In the genomic region with DNA sequence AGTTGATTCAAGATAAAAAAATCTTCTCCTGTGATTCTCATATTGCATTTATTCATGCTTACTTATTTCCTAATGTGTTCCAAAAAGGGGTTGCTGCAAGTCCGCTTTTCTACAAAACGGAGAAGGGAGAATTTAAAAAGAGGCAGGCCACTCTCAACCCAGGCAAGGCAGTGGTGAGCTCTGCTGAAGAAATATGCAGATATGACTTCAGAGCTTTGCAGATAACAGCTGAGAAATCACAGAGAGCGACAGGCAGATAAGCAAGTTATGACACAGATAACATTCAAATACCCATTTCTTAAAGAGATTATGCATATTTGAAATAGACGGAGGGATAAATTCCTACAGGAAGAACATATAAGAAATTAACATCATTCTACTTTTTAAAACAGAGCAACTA, we compare ENCODE assay signal across 25 cellular contexts.
A peak's percentile ranks its signal among the peaks of the same experiment; 100 is the strongest.
DNase-seq lines count a peak whose midpoint lies in the region; ATAC-seq and TF ChIP-seq lines count a peak whose summit lies in the region.
"Had no signal": no experiment of that assay in that cellular context is flagged by ENCODE, and none has a peak within 500 bp of the region (broad histone marks: within the 10 kb centered on the region; RNA-seq: fewer than 3 reads in every experiment).

No MANE protein-coding gene starts in this region.

- H3K4me3 ChIP-seq in CD4-positive, alpha-beta memory T cell (ENCODE audit: low read length in 2 of 2), result no peak overlapping the region
- no peak overlapping the region for H3K4me3 ChIP-seq in Caco-2 (ENCODE audit: low read depth, low read length)
- H3K4me3 ChIP-seq: ascending aorta; BLaER1 treated with 17β-estradiol and CSF1 and Interleukin-3, amounts not matched to agents 10 nM and 100 nM; mucosa of descending colon; ovary; SK-N-MC had no signal

- no peak overlapping the region for H3K27ac ChIP-seq in CD4-positive, alpha-beta memory T cell (ENCODE audit: low read depth, low read length)
- H3K27ac ChIP-seq: ascending aorta; BLaER1 treated with 17β-estradiol and CSF1 and Interleukin-3, amounts not matched to agents 10 nM and 100 nM; ovary; RWPE1; SK-N-MC had no signal

- no peak for DNase-seq in CD4-positive, alpha-beta memory T cell
- DNase-seq in Caco-2 (peak; percentile 54 to 57), natural killer cell (no peak), NCI-H1092 (lab: John Stamatoyannopoulos, UW) (no peak)
- no peak for DNase-seq in central memory CD8-positive, alpha-beta T cell (ENCODE audit: low spot score in 2 of 2)
- DNase-seq: activated CD4-positive, alpha-beta T cell treated with anti-CD3 and anti-CD28 coated beads for 4 hours; activated naive CD4-positive, alpha-beta T cell treated with anti-CD3 and anti-CD28 coated beads, Interleukin-2, amount 10 ng/mL, durations not matched to agents 7 days and 5 days; Calu3; caudate nucleus; Karpas-422; mucosa of descending colon; NCI-H1436 treated with DMSO at 0.1 percent for 48 hours; NCI-H446 treated with DMSO at 0.1 percent for 48 hours; nephron progenitor cell; ovary; retina; stimulated activated CD4-positive, alpha-beta T cell treated with anti-CD3 and anti-CD28 coated beads, Interleukin-2, amount 100 ng/mL, for 48 hours had no signal

- no peak for ATAC-seq in central memory CD8-positive, alpha-beta T cell (replicated peaks; ENCODE audit: extremely low read depth, poor library complexity, severe bottlenecking)
- ATAC-seq in natural killer cell (no peak), GM21723 (IDR thresholded peaks at IDR 0.05; ENCODE audit: unreplicated experiment) (no peak), GM18498 (IDR thresholded peaks at IDR 0.05; ENCODE audit: unreplicated experiment) (no peak)

- H3K36me3 Mint-ChIP-seq in CD4-positive, alpha-beta memory T cell, result peaks cover 0 to 3% of the 10 kb centered on the region in 2 donors
- H3K36me3 Mint-ChIP-seq in Caco-2 (ENCODE audit: insufficient read depth, unreplicated experiment) (peaks cover 36% of the 10 kb centered on the region), natural killer cell (no peaks in the 10 kb centered on the region)
- no peaks in the 10 kb centered on the region for H3K36me3 Mint-ChIP-seq in central memory CD8-positive, alpha-beta T cell (ENCODE audit: insufficient read depth)
- H3K36me3 Mint-ChIP-seq: activated naive CD4-positive, alpha-beta T cell treated with anti-CD3 and anti-CD28 coated beads, Interleukin-2, amount 10 ng/mL, durations not matched to agents 7 days and 5 days; type B pancreatic cell had no signal

- no peaks in the 10 kb centered on the region for H3K36me3 ChIP-seq in CD4-positive, alpha-beta memory T cell (ENCODE audit: insufficient read depth, low read length)
- H3K36me3 ChIP-seq in Caco-2 (ENCODE audit: control insufficient read depth, insufficient read depth, low read length), result peaks cover 1% of the 10 kb centered on the region; the same call in 1 of the 2 replicates
- H3K36me3 ChIP-seq: ascending aorta; BLaER1 treated with 17β-estradiol and CSF1 and Interleukin-3, amounts not matched to agents 10 nM and 100 nM; ovary had no signal

- TF ChIP-seq CTCF in Caco-2 (IDR thresholded peaks at IDR 0.05; ENCODE audit: insufficient read depth in 1 of 2, low read depth in 1 of 2, low read length in 1 of 2, severe bottlenecking in 1 of 2, unreplicated experiment in 1 of 2), result no peak
- no peak for TF ChIP-seq CTCF in natural killer cell (IDR thresholded peaks at IDR 0.05)

- peak overlapping the region in 4 of 7 donors; percentile 28 to 100 (median 88) for H3K27ac Mint-ChIP-seq in CD4-positive, alpha-beta memory T cell
- H3K27ac Mint-ChIP-seq in Caco-2 (ENCODE audit: unreplicated experiment) (peak overlapping the region; percentile 36), natural killer cell (peak overlapping the region; percentile 88 to 93)
- H3K27ac Mint-ChIP-seq in central memory CD8-positive, alpha-beta T cell (ENCODE audit: low read depth), result peak overlapping the region; percentile 92
- H3K27ac Mint-ChIP-seq: activated naive CD4-positive, alpha-beta T cell treated with anti-CD3 and anti-CD28 coated beads, Interleukin-2, amount 10 ng/mL, durations not matched to agents 7 days and 5 days; activated T-cell treated with anti-CD3 and anti-CD28 coated beads, Interleukin-2, amount 50 U/mL, for 72 hours; nephron progenitor cell; type B pancreatic cell had no signal

- intact Hi-C loops in CD4-positive, alpha-beta memory T cell (cut with micrococcal nuclease), result loop anchor here (5.0 kb wide), 2 partner anchors 77 to 123 kb away; no protein-coding TSS in a partner anchor
- intact Hi-C loops in Caco-2 (cut with micrococcal nuclease; ENCODE audit: unreplicated experiment) (no loop called here), natural killer cell (cut with micrococcal nuclease) (loop anchor here (5.0 to 10.0 kb wide), 3 partner anchors 47 to 152 kb away; no protein-coding TSS in a partner anchor)

- H3K9me3 Mint-ChIP-seq in CD4-positive, alpha-beta memory T cell, result peaks cover 0 to 2% (median 0%) of the 10 kb centered on the region in 8 donors
- no peaks in the 10 kb centered on the region for H3K9me3 Mint-ChIP-seq in Caco-2 (ENCODE audit: unreplicated experiment)
- no peaks in the 10 kb centered on the region for H3K9me3 Mint-ChIP-seq in central memory CD8-positive, alpha-beta T cell
- H3K9me3 Mint-ChIP-seq in natural killer cell, result no peaks in the 10 kb centered on the region
- H3K9me3 Mint-ChIP-seq: activated naive CD4-positive, alpha-beta T cell treated with anti-CD3 and anti-CD28 coated beads, Interleukin-2, amount 10 ng/mL, durations not matched to agents 7 days and 5 days; activated T-cell treated with anti-CD3 and anti-CD28 coated beads, Interleukin-2, amount 50 U/mL, for 72 hours; nephron progenitor cell; type B pancreatic cell had no signal

- H3K27me3 ChIP-seq in CD4-positive, alpha-beta memory T cell (ENCODE audit: insufficient read depth, low read length), result no peaks in the 10 kb centered on the region
- no peaks in the 10 kb centered on the region for H3K27me3 ChIP-seq in Caco-2 (replicated peaks; ENCODE audit: control insufficient read depth, insufficient read depth, low read length)
- H3K27me3 ChIP-seq: ascending aorta; BLaER1 treated with 17β-estradiol and CSF1 and Interleukin-3, amounts not matched to agents 10 nM and 100 nM; ovary had no signal

- H3K9me3 ChIP-seq in CD4-positive, alpha-beta memory T cell (ENCODE audit: control insufficient read depth in 1 of 2, low read length in 2 of 2), result no peaks in the 10 kb centered on the region
- no peaks in the 10 kb centered on the region for H3K9me3 ChIP-seq in Caco-2
- H3K9me3 ChIP-seq: ascending aorta; BLaER1 treated with 17β-estradiol and CSF1 and Interleukin-3, amounts not matched to agents 10 nM and 100 nM; mucosa of descending colon; ovary had no signal

- H3K4me1 Mint-ChIP-seq in CD4-positive, alpha-beta memory T cell, result peaks cover 29 to 57% (median 45%) of the 10 kb centered on the region in 4 donors
- H3K4me1 Mint-ChIP-seq in Caco-2 (ENCODE audit: low read depth, unreplicated experiment) (peaks cover 43% of the 10 kb centered on the region), natural killer cell (peaks cover 54 to 59% of the 10 kb centered on the region in 2 donors)
- peaks cover 43% of the 10 kb centered on the region for H3K4me1 Mint-ChIP-seq in central memory CD8-positive, alpha-beta T cell
- H3K4me1 Mint-ChIP-seq: nephron progenitor cell had no signal

- H3K27me3 Mint-ChIP-seq in CD4-positive, alpha-beta memory T cell, result no peaks in the 10 kb centered on the region
- no peaks in the 10 kb centered on the region for H3K27me3 Mint-ChIP-seq in Caco-2 (ENCODE audit: insufficient read depth, unreplicated experiment)
- no peaks in the 10 kb centered on the region for H3K27me3 Mint-ChIP-seq in central memory CD8-positive, alpha-beta T cell
- no peaks in the 10 kb centered on the region for H3K27me3 Mint-ChIP-seq in natural killer cell (ENCODE audit: low read depth in 2 of 2)

- H3K4me3 Mint-ChIP-seq in CD4-positive, alpha-beta memory T cell, result peak overlapping the region in 2 of 8 donors; percentile 27 to 48
- peak overlapping the region; percentile 22 for H3K4me3 Mint-ChIP-seq in Caco-2 (ENCODE audit: unreplicated experiment)
- peak overlapping the region; percentile 40 for H3K4me3 Mint-ChIP-seq in central memory CD8-positive, alpha-beta T cell
- H3K4me3 Mint-ChIP-seq in natural killer cell, result peak overlapping the region; percentile 56
- H3K4me3 Mint-ChIP-seq: activated naive CD4-positive, alpha-beta T cell treated with anti-CD3 and anti-CD28 coated beads, Interleukin-2, amount 10 ng/mL, durations not matched to agents 7 days and 5 days; nephron progenitor cell; type B pancreatic cell had no signal

- CTCF ChIA-PET in CD4-positive, alpha-beta memory T cell (lab: Charles Lee; ENCODE audit: partially characterized antibody), result interaction anchor here (1.7 to 15.1 kb wide), 2 partner anchors 17 to 243 kb away, joined by 3 to 543 read pairs; no protein-coding TSS in a partner anchor
- CTCF ChIA-PET in Caco-2 (lab: Charles Lee), result interaction anchor here (0.6 to 2.5 kb wide), 2 partner anchors 18 to 215 kb away, joined by 3 to 19 read pairs; no protein-coding TSS in a partner anchor

- H3K4me1 ChIP-seq in CD4-positive, alpha-beta memory T cell (ENCODE audit: insufficient read depth, low read length), result peaks cover 52% of the 10 kb centered on the region
- peaks cover 50% of the 10 kb centered on the region for H3K4me1 ChIP-seq in Caco-2
- H3K4me1 ChIP-seq: ascending aorta; BLaER1 treated with 17β-estradiol and CSF1 and Interleukin-3, amounts not matched to agents 10 nM and 100 nM had no signal

- no TSS peak for BruUV-seq in Caco-2 (replicated peaks; lab: Mats Ljungman, UMichigan)

- POLR2A ChIA-PET in CD4-positive, alpha-beta memory T cell (lab: Charles Lee; ENCODE audit: partially characterized antibody), result interaction anchor here (2.4 to 9.7 kb wide), 3 partner anchors 16 to 61 kb away, joined by 6 to 162 read pairs (median 19); no protein-coding TSS in a partner anchor
- POLR2A ChIA-PET in Caco-2 (lab: Charles Lee), result interaction anchor here (0.6 to 1.5 kb wide), 2 partner anchors 18 to 45 kb away, joined by 3 to 4 read pairs; no protein-coding TSS in a partner anchor

Comparison
In these comparisons a context has a peak if more than half of its experiments do, and no peak if none do; other contexts are left out.
1. DNase-seq: peak in Caco-2 (2 of 2); none in CD4-positive, alpha-beta memory T cell (0 of 5), central memory CD8-positive, alpha-beta T cell (0 of 2), natural killer cell (single experiment) and NCI-H1092 (single experiment).
2. H3K27ac Mint-ChIP-seq: peak in every context shown above with its lines; median percentile 92 in central memory CD8-positive, alpha-beta T cell; 90 in natural killer cell; 88 in CD4-positive, alpha-beta memory T cell; 36 in Caco-2.